In the genomic region with DNA sequence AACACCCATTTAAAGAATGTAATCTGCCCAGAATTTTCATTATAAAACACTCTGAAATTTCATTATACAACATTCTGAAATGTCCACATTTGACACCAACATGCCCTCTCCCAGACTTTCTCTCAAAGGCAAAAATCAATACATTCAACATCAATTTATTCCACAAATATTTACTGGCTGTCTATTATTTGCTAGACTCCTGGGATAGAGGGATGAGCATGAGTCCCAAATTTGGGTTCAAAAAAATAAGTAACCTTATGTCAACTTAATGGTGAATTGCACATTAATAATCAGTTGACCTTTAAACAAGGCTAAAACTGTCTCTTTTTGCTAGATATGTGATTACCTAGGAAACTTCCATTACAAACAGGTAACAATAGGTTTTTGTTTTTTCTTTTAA, we compare ENCODE assay signal across 27 cellular contexts.
"Had no signal": no experiment of that assay in that cellular context is flagged by ENCODE, and none has a peak within 500 bp of the region (broad histone marks: within the 10 kb centered on the region; RNA-seq: fewer than 3 reads in every experiment).

No MANE protein-coding gene starts in this region.

- H3K4me1 ChIP-seq: ascending aorta, breast epithelium, colonic mucosa had no signal

- H3K4me3 ChIP-seq: ascending aorta, breast epithelium, cardiac muscle cell, colonic mucosa, esophagus squamous epithelium, gastroesophageal sphincter had no signal

- H3K36me3 ChIP-seq: ascending aorta, breast epithelium, cardiac muscle cell, colonic mucosa, esophagus squamous epithelium, gastroesophageal sphincter had no signal

- H3K27ac ChIP-seq: ascending aorta, breast epithelium, cardiac muscle cell, colonic mucosa, epithelial cell of prostate, esophagus squamous epithelium, gastroesophageal sphincter had no signal

- H3K9me3 ChIP-seq: ascending aorta, breast epithelium, colonic mucosa, esophagus squamous epithelium, gastroesophageal sphincter had no signal

- DNase-seq: activated CD4-positive, alpha-beta memory T cell treated with anti-CD3 and anti-CD28 coated beads, Interleukin-2, amount 10 ng/mL, durations not matched to agents 7 days and 5 days; activated CD4-positive, alpha-beta T cell treated with anti-CD3 and anti-CD28 coated beads for 1 hour; activated CD4-positive, alpha-beta T cell treated with anti-CD3 and anti-CD28 coated beads for 4 hours; activated CD4-positive, alpha-beta T cell treated with anti-CD3 and anti-CD28 coated beads, Interleukin-2, amount 10 ng/mL, durations not matched to agents 7 days and 5 days; activated CD4-positive, alpha-beta T cell treated with anti-CD3 and anti-CD28 coated beads, Interleukin-2, amount 50 U/mL, for 4 hours; activated CD8-positive, alpha-beta memory T cell treated with anti-CD3 and anti-CD28 coated beads, Interleukin-2, amount 50 U/mL, for 48 hours; activated gamma-delta T cell; activated naive CD4-positive, alpha-beta T cell; activated naive CD4-positive, alpha-beta T cell treated with anti-CD3 and anti-CD28 coated beads, Interleukin-2, amount 10 ng/mL, durations not matched to agents 7 days and 5 days; activated naive CD8-positive, alpha-beta T cell treated with anti-CD3 and anti-CD28 coated beads, Interleukin-2, amount 10 ng/mL, durations not matched to agents 7 days and 5 days; activated T-cell treated with anti-CD3 and anti-CD28 coated beads for 4 hours; activated T-cell treated with anti-CD3 and anti-CD28 coated beads, Interleukin-2, amount 50 U/mL, for 24 hours; activated T-cell treated with anti-CD3 and anti-CD28 coated beads, Interleukin-2, amount 50 U/mL, for 72 hours; central memory CD4-positive, alpha-beta T cell; cerebellar nuclear complex; colonic mucosa; effector CD8-positive, alpha-beta T cell; esophagus squamous epithelium; foreskin melanocyte; T-cell had no signal

- H3K27me3 ChIP-seq: ascending aorta, breast epithelium, cardiac muscle cell, colonic mucosa, esophagus squamous epithelium, gastroesophageal sphincter had no signal

- FAIRE-seq: endometrium, endothelial cell of umbilical vein had no signal
